ENCODE assay signal across 8 cellular contexts in the genomic region with DNA sequence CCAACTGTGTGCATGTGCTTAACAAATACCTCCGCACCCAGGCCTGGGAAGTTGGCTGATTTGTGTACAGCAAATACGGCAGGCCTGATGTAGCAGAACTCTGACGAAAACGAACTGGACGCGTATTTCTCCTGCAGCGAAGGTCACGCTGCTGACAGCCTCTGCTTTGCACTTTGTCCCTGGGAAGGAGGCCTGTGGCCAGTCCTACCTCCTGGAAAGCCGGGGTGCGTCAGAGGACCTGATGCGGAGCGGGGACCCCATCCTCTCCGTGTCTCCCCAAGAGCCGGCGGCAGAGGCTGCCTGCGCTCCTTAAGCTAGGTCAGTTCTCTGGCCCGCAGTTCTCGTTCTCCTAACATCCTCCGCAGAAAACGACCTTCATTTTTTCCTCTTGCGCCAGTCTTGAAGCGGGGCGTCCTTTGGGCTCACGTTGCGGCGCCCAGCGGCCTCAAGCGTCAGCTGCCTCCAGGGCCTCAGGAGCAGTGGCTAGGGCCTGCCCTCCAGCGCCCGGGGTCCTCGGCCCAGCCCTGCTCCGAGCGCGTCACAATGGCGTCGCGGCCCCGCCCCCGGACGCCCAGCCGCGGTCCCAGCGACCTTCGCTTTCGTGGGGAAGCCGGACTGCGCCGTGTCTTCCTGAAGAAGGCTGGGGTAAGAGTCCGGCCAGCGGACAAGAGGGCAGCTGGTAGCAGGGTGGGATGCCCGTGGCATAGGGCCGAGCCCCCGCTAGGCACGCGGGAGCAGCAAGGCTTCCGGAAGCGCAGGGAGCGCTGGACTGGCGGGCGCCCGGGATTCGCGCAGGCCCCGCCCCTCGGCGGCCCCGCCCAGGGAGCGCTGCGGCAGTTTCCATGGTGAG. TPM values are rescaled to one million over a fixed set of nuclear protein-coding genes. Genes with fewer than 3 reads are reported as not detected.
DNase-seq lines count a peak whose midpoint lies in the region; ATAC-seq lines count a peak whose summit lies in the region.

A gene (plus strand): TSS at position 821 of the 850 bp plus-strand sequence. CDS start 38,703 bp downstream, outside the sequence.

- H2AK5ac ChIP-seq in neuronal stem cell (ENCODE audit: low read depth, low read length), result peak within 1 kb of the TSS; percentile 97

- H4K8ac ChIP-seq in neuronal stem cell (ENCODE audit: low read depth, low read length), result peak within 1 kb of the TSS; percentile 93

- H4K91ac ChIP-seq in neuronal stem cell (ENCODE audit: low read depth, low read length, poor library complexity), result peak within 1 kb of the TSS; percentile 92

- H2BK12ac ChIP-seq in neuronal stem cell (ENCODE audit: low read length), result peak within 1 kb of the TSS; percentile 97

- peak within 1 kb of the TSS; percentile 98 for H2AFZ ChIP-seq in neuronal stem cell (ENCODE audit: low read length)

- ATAC-seq in GM21723 (IDR thresholded peaks at IDR 0.05; ENCODE audit: unreplicated experiment), result peak; percentile 97

- H3K14ac ChIP-seq in neuronal stem cell (ENCODE audit: low read length), result peak within 1 kb of the TSS; percentile 99

- H3K27me3 ChIP-seq in SJCRH30 (no peaks in the 10 kb centered on the region), neuronal stem cell (ENCODE audit: control insufficient read depth in 3 of 3, insufficient read depth in 3 of 3, low read depth in 1 of 3, low read length in 3 of 3) (no peaks in the 10 kb centered on the region), subcutaneous abdominal adipose tissue (ENCODE audit: control insufficient read depth in 5 of 5, insufficient read depth in 4 of 5, low read length in 5 of 5) (no peaks in the 10 kb centered on the region)

- DNase-seq in EL (peak; percentile 86), SJCRH30 (peak; percentile 65 to 71), foreskin melanocyte (peak; percentile 82), neuronal stem cell (ENCODE audit: low spot score) (peak; percentile 86)
- DNase-seq in Jurkat, Clone E6-1 (ENCODE audit: low read depth, low spot score), result peak; percentile 69
- peak; percentile 88 for DNase-seq in activated naive CD4-positive, alpha-beta T cell treated with Interleukin-2 at 50 U/mL for 16 hours

- no peak within 1 kb of the TSS for H2BK120ac ChIP-seq in neuronal stem cell (ENCODE audit: low read depth, low read length)

- H2BK5ac ChIP-seq in neuronal stem cell (ENCODE audit: low read length), result peak within 1 kb of the TSS; percentile 98

- H3K9ac ChIP-seq in neuronal stem cell (ENCODE audit: low read depth, low read length, poor library complexity) (peak within 1 kb of the TSS; percentile 99), subcutaneous abdominal adipose tissue (ENCODE audit: low read length in 5 of 5) (peak within 1 kb of the TSS; percentile 90 to 96 (median 90))

- no peaks in the 10 kb centered on the region for H3K79me1 ChIP-seq in neuronal stem cell (ENCODE audit: low read depth, low read length)

- peak within 1 kb of the TSS; percentile 89 for H3K4me3 ChIP-seq in Jurkat, Clone E6-1 (ENCODE audit: low read length)
- H3K4me3 ChIP-seq in SJCRH30 (peak within 1 kb of the TSS; percentile 80), neuronal stem cell (ENCODE audit: low read length in 2 of 2) (peak within 1 kb of the TSS; percentile 88 to 98), subcutaneous abdominal adipose tissue (ENCODE audit: low read depth in 1 of 5, low read length in 5 of 5) (peak within 1 kb of the TSS; percentile 86 to 99 (median 96))

- WGBS in neuronal stem cell (ENCODE audit: extremely low coverage in 2 of 2, insufficient read length in 2 of 2, insufficient replicate concordance in 1 of 2), 2 donors, result no CpG with 5 or more reads among the region's 69 CpGs

- H3K4me2 ChIP-seq in neuronal stem cell (ENCODE audit: insufficient read depth, low read length, poor library complexity, severe bottlenecking), result peak within 1 kb of the TSS; percentile 98

- H3K4ac ChIP-seq in neuronal stem cell (ENCODE audit: low read length), result no peak within 1 kb of the TSS

- H3K9me3 ChIP-seq in SJCRH30 (replicated peaks) (no peaks in the 10 kb centered on the region), neuronal stem cell (replicated peaks in 1 of 2; ENCODE audit: control insufficient read depth in 2 of 2, insufficient read depth in 1 of 2, low read depth in 1 of 2, low read length in 2 of 2) (no peaks in the 10 kb centered on the region), subcutaneous abdominal adipose tissue (ENCODE audit: control insufficient read depth in 5 of 5, low read length in 5 of 5) (no peaks in the 10 kb centered on the region)

- H3K36me3 ChIP-seq in SJCRH30 (no peaks in the 10 kb centered on the region), neuronal stem cell (replicated peaks in 1 of 2; ENCODE audit: control insufficient read depth in 2 of 2, insufficient read depth in 2 of 2, low read length in 2 of 2) (no peaks in the 10 kb centered on the region), subcutaneous abdominal adipose tissue (ENCODE audit: control insufficient read depth in 5 of 5, insufficient read depth in 5 of 5, low read length in 5 of 5) (no peaks in the 10 kb centered on the region)

- H3K18ac ChIP-seq in neuronal stem cell (ENCODE audit: low read length), result peak within 1 kb of the TSS; percentile 100

- H2BK15ac ChIP-seq in neuronal stem cell (ENCODE audit: low read length), result peak within 1 kb of the TSS; percentile 92

- H3K4me1 ChIP-seq in SJCRH30, result no peaks in the 10 kb centered on the region
- H3K4me1 ChIP-seq in neuronal stem cell (ENCODE audit: control insufficient read depth in 2 of 2, insufficient read depth in 1 of 2, low read depth in 1 of 2, low read length in 2 of 2), result peaks cover 3 to 5% of the 10 kb centered on the region in 2 donors
- peaks cover 0 to 16% (median 13%) of the 10 kb centered on the region in 5 donors for H3K4me1 ChIP-seq in subcutaneous abdominal adipose tissue (ENCODE audit: control insufficient read depth in 5 of 5, insufficient read depth in 5 of 5, low read length in 5 of 5)

- H3K27ac ChIP-seq in SJCRH30 (peak within 1 kb of the TSS; percentile 77), neuronal stem cell (replicated peaks; ENCODE audit: low read length) (peak within 1 kb of the TSS; percentile 95), subcutaneous abdominal adipose tissue (ENCODE audit: low read depth, low read length) (peak within 1 kb of the TSS; percentile 92)

- peak within 1 kb of the TSS; percentile 89 for H3K23ac ChIP-seq in neuronal stem cell (ENCODE audit: low read depth, low read length, poor library complexity)

RNA-seq across cellular contexts. Expression of the gene that starts here (rescaled TPM):
- polyA plus RNA-seq in Jurkat, Clone E6-1 (2012; ENCODE audit: insufficient read depth, insufficient read length), result 3.0 TPM
- total RNA-seq in SJCRH30 (2014; rRNA removed; shearing (Covaris generic)), result 0.18 and 0.38 TPM in 2 replicates
- polyA plus RNA-seq in neuronal stem cell (2013, experiment 1 of 2), result 3.7 TPM
- 3.3 TPM for polyA plus RNA-seq in neuronal stem cell (2013, experiment 2 of 2)

Comparison
In these comparisons a context has a peak if more than half of its experiments do, and no peak if none do; other contexts are left out.
1. Peak in every context shown above with its lines: DNase-seq, ATAC-seq, H3K4me3 ChIP-seq and H3K27ac ChIP-seq.
2. Peak in DNase-seq, H3K4me3 ChIP-seq and H3K27ac ChIP-seq in SJCRH30; RNA of the gene not detected or under 1 TPM.